1 cellular context compared by ENCODE assay signal in the genomic region with DNA sequence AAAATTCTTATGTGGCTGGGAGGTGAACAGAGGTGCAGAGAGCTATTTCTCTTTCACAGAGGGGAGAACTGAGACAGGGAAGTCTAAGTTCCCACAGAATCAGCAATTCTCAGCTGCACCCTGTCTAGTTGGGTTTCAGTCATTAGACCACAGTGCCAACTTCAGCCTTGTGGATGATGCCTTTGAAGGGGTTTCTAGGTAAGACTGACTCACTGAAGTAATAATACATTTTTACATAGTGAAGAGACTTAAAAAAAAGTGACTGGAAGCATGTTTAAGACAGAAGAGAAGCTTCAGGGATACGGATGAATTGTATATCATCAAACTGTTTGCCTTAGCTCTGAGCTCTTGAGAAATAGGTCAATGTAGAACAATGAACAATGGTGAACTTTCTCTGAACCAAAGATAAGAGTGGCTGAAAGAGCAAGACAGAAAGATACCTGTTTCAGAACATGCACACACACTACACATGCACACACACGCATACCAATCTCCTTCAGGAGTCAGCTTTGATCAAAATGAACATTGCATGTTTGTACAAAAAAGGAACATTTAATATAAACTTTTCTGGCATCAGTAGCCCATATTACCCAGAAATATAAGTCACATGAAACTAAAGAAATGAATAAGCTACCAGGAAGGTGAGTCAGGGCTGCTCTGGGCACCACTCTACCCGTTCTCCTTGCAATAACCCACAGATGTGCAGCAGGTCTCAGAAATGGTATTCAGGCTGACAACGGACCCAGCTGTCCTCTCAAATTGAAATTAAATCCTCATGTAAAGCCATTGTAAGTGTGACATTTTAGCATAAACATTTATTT.
A peak's percentile ranks its signal among the peaks of the same experiment; 100 is the strongest.
TF ChIP-seq lines count a peak whose summit lies in the region.

No MANE protein-coding gene starts in this region.

TF ChIP-seq in GM12878, 131 proteins besides CTCF, POLR2A, EP300 and RAD21 (continued from another document):
- no peak for TF ChIP-seq ZBTB4 (CRISPR knock-in tag; IDR thresholded peaks at IDR 0.05)
- no peak for TF ChIP-seq ZNF24 (IDR thresholded peaks at IDR 0.05)
- TF ChIP-seq NFYA (IDR thresholded peaks at IDR 0.05; ENCODE audit: borderline replicate concordance, low read depth, low read length): no peak
- no peak for TF ChIP-seq ZNF207 (IDR thresholded peaks at IDR 0.05; ENCODE audit: borderline replicate concordance)
- TF ChIP-seq SP1 (IDR thresholded peaks at IDR 0.05; ENCODE audit: low read depth, low read length): no peak
- no peak for TF ChIP-seq WRNIP1 (IDR thresholded peaks at IDR 0.05; ENCODE audit: borderline replicate concordance, low read depth, low read length)
- peak; percentile 59 for TF ChIP-seq SMAD1 (IDR thresholded peaks at IDR 0.05; ENCODE audit: low read depth, partially characterized antibody)
- TF ChIP-seq IKZF2 (IDR thresholded peaks at IDR 0.05): peak; percentile 45 to 54; a peak in 2 of 4 replicates
- no peak for TF ChIP-seq HCFC1 (IDR thresholded peaks at IDR 0.05; ENCODE audit: low read length)
- peak; percentile 35; the same call in 1 of the 2 replicates for TF ChIP-seq IKZF1 (conservative IDR thresholded peaks at IDR 0.05)
